9 cellular contexts compared by ENCODE assay signal in the genomic region with DNA sequence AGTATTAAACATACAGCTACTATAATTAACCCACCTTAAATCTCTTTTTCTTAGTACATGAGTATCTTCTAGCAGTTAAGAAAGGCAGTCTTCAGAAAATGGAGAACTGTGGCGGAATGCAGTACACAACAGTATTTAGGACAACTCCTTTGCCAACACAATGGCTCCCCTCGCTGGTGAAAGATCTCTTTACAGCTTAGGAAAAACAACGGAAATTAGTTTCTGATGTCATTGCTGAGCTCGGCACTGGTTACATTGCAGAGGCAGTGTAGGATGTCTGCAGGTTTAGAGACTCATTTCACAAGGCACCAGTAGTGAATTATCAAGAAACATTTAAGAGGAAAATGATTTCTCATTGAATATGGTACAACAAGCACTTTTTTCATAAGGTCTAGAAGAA. TPM values are rescaled to one million over a fixed set of nuclear protein-coding genes. Genes with fewer than 3 reads are reported as not detected.
DNase-seq lines count a peak whose midpoint lies in the region; ATAC-seq and TF ChIP-seq lines count a peak whose summit lies in the region.
"Had no signal": no experiment of that assay in that cellular context is flagged by ENCODE, and none has a peak within 500 bp of the region (broad histone marks: within the 10 kb centered on the region; RNA-seq: fewer than 3 reads in every experiment).

No MANE protein-coding gene starts in this region.

- 51% methylated on average over 4 of the region's 4 CpGs for WGBS in suprapubic skin

- TF ChIP-seq CTCF in WI38 (IDR thresholded peaks at IDR 0.05; ENCODE audit: low read depth, low read length) (peak; percentile 26; the same call in 1 of the 2 replicates), fibroblast of villous mesenchyme (IDR thresholded peaks at IDR 0.05; ENCODE audit: insufficient read depth, low read depth, low read length) (peak; percentile 53), progenitor cell of endocrine pancreas (IDR thresholded peaks at IDR 0.05; ENCODE audit: unreplicated experiment) (peak; percentile 59), suprapubic skin (IDR thresholded peaks at IDR 0.05) (peak in 1 of 2 donors; percentile 14)

- ATAC-seq in HG03175 (IDR thresholded peaks at IDR 0.05; ENCODE audit: unreplicated experiment): no peak

- DNase-seq in NCI-H1092 treated with DMSO at 0.1 percent for 48 hours (lab: John Stamatoyannopoulos, UW): peak; percentile 3
- DNase-seq in NCI-H1092 (lab: John Stamatoyannopoulos, UW): no peak
- DNase-seq in KBM-7: peak; percentile 60
- peak; percentile 70 for DNase-seq in fibroblast of villous mesenchyme (ENCODE audit: low read depth)
- DNase-seq in progenitor cell of endocrine pancreas (ENCODE audit: low spot score, unreplicated experiment): no peak
- no peak for DNase-seq in suprapubic skin (ENCODE audit: low spot score in 2 of 2)

- no peak for TF ChIP-seq POLR2A in suprapubic skin (IDR thresholded peaks at IDR 0.05)

- TF ChIP-seq EP300 in suprapubic skin (IDR thresholded peaks at IDR 0.05): no peak

- no peaks in the 10 kb centered on the region for H3K9me3 Mint-ChIP-seq in progenitor cell of endocrine pancreas (ENCODE audit: low read depth)

- H3K4me1 ChIP-seq in suprapubic skin: no peaks in the 10 kb centered on the region

- no peak overlapping the region for H3K4me3 Mint-ChIP-seq in progenitor cell of endocrine pancreas (ENCODE audit: low read depth)
- H3K4me3 Mint-ChIP-seq: B cell had no signal

- H3K9me3 ChIP-seq in suprapubic skin: no peaks in the 10 kb centered on the region

- in situ Hi-C loops in KBM-7 (cut with MboI; ENCODE audit: low pct_unique_long_range_greater_than_20kb, low sequenced_read_pairs): loop anchor here (25.0 kb wide), 1 partner anchor 1683 kb away; no protein-coding TSS in a partner anchor

- H3K4me3 ChIP-seq in WI38 (ENCODE audit: low read depth, low read length) (no peak overlapping the region), fibroblast of villous mesenchyme (ENCODE audit: low read depth, low read length) (no peak overlapping the region), suprapubic skin (no peak overlapping the region)

- peaks cover 65% of the 10 kb centered on the region for H3K36me3 ChIP-seq in suprapubic skin

- H3K4me1 Mint-ChIP-seq in progenitor cell of endocrine pancreas (ENCODE audit: low read depth): no peaks in the 10 kb centered on the region

- H3K27me3 ChIP-seq in suprapubic skin: no peaks in the 10 kb centered on the region

- no peaks in the 10 kb centered on the region for H3K27me3 Mint-ChIP-seq in progenitor cell of endocrine pancreas
- H3K27me3 Mint-ChIP-seq: B cell had no signal

- no peak overlapping the region for H3K27ac Mint-ChIP-seq in progenitor cell of endocrine pancreas
- H3K27ac Mint-ChIP-seq: B cell had no signal

- H3K36me3 Mint-ChIP-seq in progenitor cell of endocrine pancreas (ENCODE audit: insufficient read depth): peaks cover 18% of the 10 kb centered on the region

- no peak overlapping the region for H3K27ac ChIP-seq in suprapubic skin

RNA-seq across cellular contexts. Expression of a gene that starts 43.4 kb away (rescaled TPM):
- total RNA-seq in fibroblast of villous mesenchyme: 67.6 and 75.6 TPM in 2 replicates
- total RNA-seq in progenitor cell of endocrine pancreas: 80.8 TPM in 2 replicates
- total RNA-seq in suprapubic skin: 100 to 1,000 TPM in 1 of 4 donors, 10 to 100 TPM in 3; 35.7 to 115 (median 44.7) TPM

Comparison
In these comparisons a context has a peak if more than half of its experiments do, and no peak if none do; other contexts are left out.
1. DNase-seq: peak in NCI-H1092 treated with DMSO at 0.1 percent for 48 hours (single experiment), KBM-7 (single experiment) and fibroblast of villous mesenchyme (single experiment); none in NCI-H1092 (single experiment), progenitor cell of endocrine pancreas (single experiment) and suprapubic skin (0 of 2).